15 cellular contexts compared by ENCODE assay signal in genomic region chr18:43665239-43665788, GRCh38.
DNase-seq lines count a peak whose midpoint lies in the region; ATAC-seq and TF ChIP-seq lines count a peak whose summit lies in the region.
"Had no signal": no experiment of that assay in that cellular context is flagged by ENCODE, and none has a peak within 500 bp of the region (broad histone marks: within the 10 kb centered on the region; RNA-seq: fewer than 3 reads in every experiment).

No MANE protein-coding gene starts in this region.

- H3K9ac ChIP-seq in GM23248 (peak overlapping the region; percentile 59), endodermal cell (ENCODE audit: extremely low read depth, low read length, poor library complexity, severe bottlenecking) (no peak overlapping the region)

- 28 to 30% methylated on average over 3 of the region's 3 CpGs for WGBS in GM23248 (ENCODE audit: low coverage in 1 of 2, low lambda C conversion rate in 2 of 2, missing lambda C conversion rate in 2 of 2), 2 experiments
- WGBS in endodermal cell (ENCODE audit: insufficient coverage in 1 of 2, insufficient read length in 1 of 2), 2 experiments = 78% methylated on average over 3 of the region's 3 CpGs; no CpG with 5 or more reads in 1 of the 2 experiments

- no peak overlapping the region for H3K4me3 Mint-ChIP-seq in endodermal cell
- H3K4me3 Mint-ChIP-seq: T-helper 2 cell treated with Interferon-gamma antibody and Interleukin-4, amounts not matched to agents 5 μg/mL and 100 μg/mL, for 36 hours had no signal

- H2AFZ ChIP-seq in GM23248 = peak overlapping the region; percentile 57

- ATAC-seq in SK-N-SH treated with all-trans-retinoic acid at 6 μM for 48 hours = peak; percentile 86
- peak; percentile 44 for ATAC-seq in sciatic nerve
- no peak for ATAC-seq in HG03432 (IDR thresholded peaks at IDR 0.05; ENCODE audit: unreplicated experiment)
- ATAC-seq in HG03039 (IDR thresholded peaks at IDR 0.05; ENCODE audit: unreplicated experiment) = no peak

- no peaks in the 10 kb centered on the region for H3K9me2 ChIP-seq in GM23248 (ENCODE audit: insufficient read depth)

- H3K27me3 ChIP-seq in GM23248 (replicated peaks; ENCODE audit: insufficient read depth) (no peaks in the 10 kb centered on the region), endodermal cell (ENCODE audit: control insufficient read depth, insufficient read depth, low read length, poor library complexity, severe bottlenecking) (no peaks in the 10 kb centered on the region)

- H3K27me3 Mint-ChIP-seq in endodermal cell (ENCODE audit: insufficient read depth) = no peaks in the 10 kb centered on the region
- H3K27me3 Mint-ChIP-seq: progenitor cell of endocrine pancreas had no signal

- no peak for TF ChIP-seq CTCF in endodermal cell (conservative IDR thresholded peaks at IDR 0.05)

- H3K36me3 ChIP-seq in GM23248 (ENCODE audit: low read depth) (no peaks in the 10 kb centered on the region), endodermal cell (ENCODE audit: control insufficient read depth, insufficient read depth, low read length) (no peaks in the 10 kb centered on the region)

- peaks cover 30% of the 10 kb centered on the region for H3F3A ChIP-seq in GM23248 (ENCODE audit: insufficient read depth)

- intact Hi-C loops in sciatic nerve (cut with DNase I) = no loop called here

- peak overlapping the region; percentile 62 for H3K4me2 ChIP-seq in GM23248 (ENCODE audit: unreplicated experiment)

- no peaks in the 10 kb centered on the region for H3K79me2 ChIP-seq in GM23248 (ENCODE audit: insufficient read depth)

- no peaks in the 10 kb centered on the region for H3K9me3 Mint-ChIP-seq in endodermal cell
- H3K9me3 Mint-ChIP-seq: T-helper 2 cell treated with Interferon-gamma antibody and Interleukin-4, amounts not matched to agents 5 μg/mL and 100 μg/mL, for 36 hours had no signal

- in situ Hi-C loops in GM23248 (cut with MboI) = loop anchor here (25.0 kb wide), 2 partner anchors 997 to 1697 kb away; no protein-coding TSS in a partner anchor

- H4K20me1 ChIP-seq in GM23248 (ENCODE audit: insufficient read depth) = no peaks in the 10 kb centered on the region

- no peak overlapping the region for H3K4me3 ChIP-seq in GM23248
- no peak overlapping the region for H3K4me3 ChIP-seq in endodermal cell (ENCODE audit: low read length)
- H3K4me3 ChIP-seq: dorsolateral prefrontal cortex had no signal

- H3K4me1 ChIP-seq in GM23248 (ENCODE audit: insufficient read depth) (peaks cover 46% of the 10 kb centered on the region), endodermal cell (ENCODE audit: control insufficient read depth, insufficient read depth, low read length) (no peaks in the 10 kb centered on the region)
- H3K4me1 ChIP-seq: Caco-2 had no signal

- peaks cover 11% of the 10 kb centered on the region for H3K4me1 Mint-ChIP-seq in endodermal cell

- H3K9me3 ChIP-seq in GM23248 (ENCODE audit: low read depth) (no peaks in the 10 kb centered on the region), endodermal cell (ENCODE audit: control insufficient read depth, low read length) (peaks cover 4% of the 10 kb centered on the region)
- H3K9me3 ChIP-seq: Caco-2 had no signal

- no peaks in the 10 kb centered on the region for H3K36me3 Mint-ChIP-seq in endodermal cell (ENCODE audit: low read depth)

- H3K27ac Mint-ChIP-seq in endodermal cell = no peak overlapping the region
- H3K27ac Mint-ChIP-seq: progenitor cell of endocrine pancreas; T-helper 2 cell treated with Interferon-gamma antibody and Interleukin-4, amounts not matched to agents 5 μg/mL and 100 μg/mL, for 36 hours had no signal

- DNase-seq in GM23248 (peak; percentile 97), fibroblast of the conjunctiva (ENCODE audit: low read depth) (peak; percentile 86), sciatic nerve (ENCODE audit: low spot score) (no peak), NCI-H2107 (lab: John Stamatoyannopoulos, UW) (no peak), endodermal cell (no peak)
- DNase-seq: activated naive CD4-positive, alpha-beta T cell treated with anti-CD3 and anti-CD28 coated beads, Interleukin-2, amount 50 U/mL, for 16 hours; Caco-2; dorsolateral prefrontal cortex; NCI-H2227 treated with DMSO at 0.1 percent for 48 hours; substantia nigra had no signal

- H3K27ac ChIP-seq in GM23248 (peak overlapping the region; percentile 86), endodermal cell (ENCODE audit: low read depth, low read length) (no peak overlapping the region)
- H3K27ac ChIP-seq: dorsolateral prefrontal cortex had no signal

TF ChIP-seq in SK-N-SH treated with all-trans-retinoic acid at 6 μM for 48 hours, 23 proteins besides CTCF, POLR2A, EP300 and RAD21:
- TF ChIP-seq GLIS3 (CRISPR knock-in tag; IDR thresholded peaks at IDR 0.05) (no peak), ISL1 (CRISPR knock-in tag; IDR thresholded peaks at IDR 0.05) (peak; percentile 94), ZNF565 (CRISPR knock-in tag; conservative IDR thresholded peaks at IDR 0.05; ENCODE audit: low read depth) (no peak)

Comparison
In these comparisons a context has a peak if more than half of its experiments do, and no peak if none do; other contexts are left out.
1. DNase-seq: peak in GM23248 (single experiment) and fibroblast of the conjunctiva (single experiment); none in sciatic nerve (single experiment), NCI-H2107 (single experiment) and endodermal cell (single experiment).
2. ATAC-seq: peak in SK-N-SH treated with all-trans-retinoic acid at 6 μM for 48 hours (single experiment) and sciatic nerve (single experiment); none in HG03432 (single experiment) and HG03039 (single experiment).